13 cellular contexts compared by ENCODE assay signal in the genomic region with DNA sequence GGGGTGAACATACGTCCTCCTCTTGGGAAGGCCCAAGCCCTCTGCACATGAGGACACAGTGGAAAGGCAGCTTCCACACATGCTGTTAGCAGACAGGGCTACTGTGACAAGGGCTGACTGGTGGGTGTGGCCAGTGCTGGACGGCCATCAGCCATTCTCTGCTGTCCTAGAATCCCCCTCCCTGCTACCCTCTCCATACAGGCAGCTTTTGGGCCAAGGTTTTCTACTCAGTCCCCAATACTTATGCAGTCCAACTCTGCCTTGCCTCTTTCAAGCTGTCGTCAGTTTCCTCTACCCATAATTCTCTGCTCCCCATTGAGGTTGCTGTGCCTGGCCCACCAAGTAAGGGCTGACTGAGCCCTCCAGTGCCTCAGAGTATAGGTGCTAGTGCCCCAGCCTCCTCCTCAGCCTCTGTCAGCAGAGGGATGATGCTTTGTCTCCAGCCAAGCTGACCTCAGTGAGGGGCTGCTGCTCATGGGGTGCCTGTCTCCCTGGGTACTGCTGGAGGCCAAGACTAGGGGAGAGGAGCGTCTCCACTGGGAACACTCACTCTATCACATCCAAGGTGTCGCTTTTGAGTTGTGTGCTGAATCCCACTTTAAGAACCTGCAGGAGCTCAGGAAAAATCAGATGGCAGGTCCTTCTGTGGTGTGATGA. TPM values are rescaled to one million over a fixed set of nuclear protein-coding genes. Genes with fewer than 3 reads are reported as not detected.
A peak's percentile ranks its signal among the peaks of the same experiment; 100 is the strongest.
DNase-seq lines count a peak whose midpoint lies in the region; ATAC-seq and TF ChIP-seq lines count a peak whose summit lies in the region.
"Had no signal": no experiment of that assay in that cellular context is flagged by ENCODE, and none has a peak within 500 bp of the region (broad histone marks: within the 10 kb centered on the region; RNA-seq: fewer than 3 reads in every experiment).

No MANE protein-coding gene starts in this region.

- POLR2A ChIA-PET in A673 (lab: Charles Lee; ENCODE audit: low non-redundant PET): interaction anchor here (0.5 kb wide), 1 partner anchor 554 kb away, joined by 4 read pairs; no protein-coding TSS in a partner anchor

- H3K4me2 ChIP-seq in MM.1S (ENCODE audit: low read depth, low read length): no peak overlapping the region

- peak overlapping the region; percentile 27 for H3K4me3 Mint-ChIP-seq in activated T-helper 2 cell treated with anti-CD3 and anti-CD28 coated beads, Interferon-gamma antibody, Interleukin-2, Interleukin-4, amounts not matched to agents 10 μg/mL and 5 μg/mL and 100 μg/mL, durations not matched to agents 14 hours and 24 hours and 36 hours (ENCODE audit: low read depth)

- no peak overlapping the region for H3K27ac Mint-ChIP-seq in activated T-helper 2 cell treated with anti-CD3 and anti-CD28 coated beads, Interferon-gamma antibody, Interleukin-2, Interleukin-4, amounts not matched to agents 10 μg/mL and 5 μg/mL and 100 μg/mL, durations not matched to agents 14 hours and 24 hours and 36 hours

- no peaks in the 10 kb centered on the region for H3K9me3 Mint-ChIP-seq in activated T-helper 2 cell treated with anti-CD3 and anti-CD28 coated beads, Interferon-gamma antibody, Interleukin-2, Interleukin-4, amounts not matched to agents 10 μg/mL and 5 μg/mL and 100 μg/mL, durations not matched to agents 14 hours and 24 hours and 36 hours

- H4K20me1 ChIP-seq in MM.1S (ENCODE audit: insufficient read depth, low read length): no peaks in the 10 kb centered on the region

- no peak for TF ChIP-seq EP300 in stomach (IDR thresholded peaks at IDR 0.05)

- H3K27me3 ChIP-seq in A673 (replicated peaks; ENCODE audit: insufficient read depth, low read depth, low read length, poor library complexity) (no peaks in the 10 kb centered on the region), lower lobe of right lung (ENCODE audit: low read depth) (peaks cover 27% of the 10 kb centered on the region), stomach (peaks cover 0 to 23% (median 0%) of the 10 kb centered on the region in 3 donors), MM.1S (replicated peaks; ENCODE audit: insufficient read depth, low read length) (peaks cover 42% of the 10 kb centered on the region)

- H3K9me2 ChIP-seq in MM.1S (replicated peaks; ENCODE audit: insufficient read depth, low read length): no peaks in the 10 kb centered on the region

- H3F3A ChIP-seq in MM.1S (ENCODE audit: insufficient read depth, low read length): no peaks in the 10 kb centered on the region

- H2AFZ ChIP-seq in MM.1S (ENCODE audit: low read length): no peak overlapping the region

- H3K9me3 ChIP-seq in A673 (ENCODE audit: low read depth, low read length, poor library complexity, severe bottlenecking) (no peaks in the 10 kb centered on the region), lower lobe of right lung (no peaks in the 10 kb centered on the region), stomach (no peaks in the 10 kb centered on the region), MM.1S (replicated peaks; ENCODE audit: insufficient read depth, low read length) (no peaks in the 10 kb centered on the region)
- H3K9me3 ChIP-seq: upper lobe of left lung had no signal

- no peak overlapping the region for H3K27ac ChIP-seq in A673 (ENCODE audit: low read depth, low read length, poor library complexity, severe bottlenecking)
- H3K27ac ChIP-seq in lower lobe of right lung: no peak overlapping the region
- no peak overlapping the region for H3K27ac ChIP-seq in stomach
- H3K27ac ChIP-seq in MM.1S (ENCODE audit: low read length): no peak overlapping the region
- H3K27ac ChIP-seq: upper lobe of left lung had no signal

- peaks cover 9% of the 10 kb centered on the region for H3K27me3 Mint-ChIP-seq in activated T-helper 2 cell treated with anti-CD3 and anti-CD28 coated beads, Interferon-gamma antibody, Interleukin-2, Interleukin-4, amounts not matched to agents 10 μg/mL and 5 μg/mL and 100 μg/mL, durations not matched to agents 14 hours and 24 hours and 36 hours (ENCODE audit: low read depth)

- intact Hi-C loops in A673 (cut with micrococcal nuclease; ENCODE audit: unreplicated experiment) (no loop called here), lower lobe of right lung (cut with DNase I) (no loop called here), stomach (cut with DNase I; ENCODE audit: low total_unique reads) (no loop called here)
- intact Hi-C loops in activated T-helper 2 cell treated with anti-CD3 and anti-CD28 coated beads, Interferon-gamma antibody, Interleukin-2, Interleukin-4, amounts not matched to agents 10 μg/mL and 5 μg/mL and 100 μg/mL, durations not matched to agents 14 hours and 24 hours and 36 hours (cut with micrococcal nuclease): no loop called here

- no TSS peak for BruUV-seq in A673 (replicated peaks; lab: Mats Ljungman, UMichigan)

- no peak for TF ChIP-seq CTCF in A673 (conservative IDR thresholded peaks at IDR 0.05; ENCODE audit: low read depth, low read length)
- TF ChIP-seq CTCF in lower lobe of right lung (IDR thresholded peaks at IDR 0.05): no peak
- TF ChIP-seq CTCF in stomach (IDR thresholded peaks at IDR 0.05): no peak
- no peak for TF ChIP-seq CTCF in MM.1S (IDR thresholded peaks at IDR 0.05; ENCODE audit: low read length)

- H3K4me1 ChIP-seq in A673 (ENCODE audit: insufficient read depth, low read length, poor library complexity, severe bottlenecking): peaks cover 29% of the 10 kb centered on the region
- peaks cover 46% of the 10 kb centered on the region for H3K4me1 ChIP-seq in lower lobe of right lung
- peaks cover 37 to 76% (median 64%) of the 10 kb centered on the region in 4 donors for H3K4me1 ChIP-seq in stomach
- no peaks in the 10 kb centered on the region for H3K4me1 ChIP-seq in MM.1S (ENCODE audit: low read length)

- no peaks in the 10 kb centered on the region for H3K36me3 Mint-ChIP-seq in activated T-helper 2 cell treated with anti-CD3 and anti-CD28 coated beads, Interferon-gamma antibody, Interleukin-2, Interleukin-4, amounts not matched to agents 10 μg/mL and 5 μg/mL and 100 μg/mL, durations not matched to agents 14 hours and 24 hours and 36 hours (ENCODE audit: low read depth)

- 59 to 76% (median 71%) methylated on average over 4 to 5 of the region's 5 CpGs for WGBS in stomach, 5 donors

- no peak for TF ChIP-seq POLR2A in stomach (IDR thresholded peaks at IDR 0.05)

- DNase-seq in A673 (ENCODE audit: low spot score) (no peak), Daoy (ENCODE audit: low read depth) (peak; percentile 60), lower lobe of right lung (peak; percentile 24), stomach (no peak), NCI-H1092 treated with DMSO at 0.1 percent for 48 hours (lab: John Stamatoyannopoulos, UW) (no peak), MM.1S (no peak)
- DNase-seq in activated T-helper 2 cell treated with anti-CD3 and anti-CD28 coated beads, Interferon-gamma antibody, Interleukin-2, Interleukin-4, amounts not matched to agents 10 μg/mL and 5 μg/mL and 100 μg/mL, durations not matched to agents 14 hours and 24 hours and 36 hours (ENCODE audit: low spot score): no peak
- DNase-seq: DMS 273 treated with DMSO at 0.1 percent for 48 hours; head of caudate nucleus; stimulated activated CD4-positive, alpha-beta T cell treated with anti-CD3 and anti-CD28 coated beads, Interleukin-2, amount 100 ng/mL, for 48 hours; upper lobe of left lung had no signal

- H3K79me2 ChIP-seq in MM.1S (ENCODE audit: low read length): no peaks in the 10 kb centered on the region

- CTCF ChIA-PET in A673 (lab: Charles Lee): no interaction called here

- H3K4me1 Mint-ChIP-seq in activated T-helper 2 cell treated with anti-CD3 and anti-CD28 coated beads, Interferon-gamma antibody, Interleukin-2, Interleukin-4, amounts not matched to agents 10 μg/mL and 5 μg/mL and 100 μg/mL, durations not matched to agents 14 hours and 24 hours and 36 hours (ENCODE audit: low read depth): peaks cover 14% of the 10 kb centered on the region

- H3K4me3 ChIP-seq in A673 (ENCODE audit: low read depth, low read length, poor library complexity, severe bottlenecking) (peak overlapping the region; percentile 86), lower lobe of right lung (no peak overlapping the region), stomach (no peak overlapping the region), MM.1S (ENCODE audit: low read length) (no peak overlapping the region)

- H3K9ac ChIP-seq in MM.1S (ENCODE audit: low read length): no peak overlapping the region

- ATAC-seq in lower lobe of right lung: no peak
- no peak for ATAC-seq in HG02763 (IDR thresholded peaks at IDR 0.05; ENCODE audit: unreplicated experiment)

- peaks cover 15% of the 10 kb centered on the region for H3K36me3 ChIP-seq in A673 (ENCODE audit: insufficient read depth, low read length, poor library complexity, severe bottlenecking)
- H3K36me3 ChIP-seq in lower lobe of right lung: no peaks in the 10 kb centered on the region
- H3K36me3 ChIP-seq in stomach: no peaks in the 10 kb centered on the region
- H3K36me3 ChIP-seq in MM.1S (replicated peaks; ENCODE audit: insufficient read depth, low read length): no peaks in the 10 kb centered on the region
- H3K36me3 ChIP-seq: upper lobe of left lung had no signal

RNA-seq across cellular contexts. Expression of a gene that starts 2.8 kb away (rescaled TPM):
- total RNA-seq in A673 (2021): 117 and 128 TPM in 2 replicates
- total RNA-seq in Daoy (2014; rRNA removed; shearing (Covaris generic)): 125 and 161 TPM in 2 replicates
- 0.84 and 0.99 TPM in 2 replicates for total RNA-seq in activated T-helper 2 cell treated with anti-CD3 and anti-CD28 coated beads, Interferon-gamma antibody, Interleukin-2, Interleukin-4, amounts not matched to agents 10 μg/mL and 5 μg/mL and 100 μg/mL, durations not matched to agents 14 hours and 24 hours and 36 hours
- total RNA-seq in lower lobe of right lung: 7.6 TPM
- 10 to 100 TPM in 4 of 5 donors, 1 to 10 TPM in 1; 6.2 to 48.4 (median 36.8) TPM for total RNA-seq in stomach
- polyA plus RNA-seq in stomach: 10 to 100 TPM in 2 of 3 donors, 1 to 10 TPM in 1; 5.2 to 25.8 (median 12.5) TPM

RNA-seq across cellular contexts. Expression of a gene that starts 55.7 kb away (rescaled TPM):
- total RNA-seq in A673 (2021) (not detected in 2 replicates), lower lobe of right lung (not detected), stomach (not detected)
- total RNA-seq in Daoy (2014; rRNA removed; shearing (Covaris generic)): not detected in 2 replicates
- not detected in 2 replicates for total RNA-seq in activated T-helper 2 cell treated with anti-CD3 and anti-CD28 coated beads, Interferon-gamma antibody, Interleukin-2, Interleukin-4, amounts not matched to agents 10 μg/mL and 5 μg/mL and 100 μg/mL, durations not matched to agents 14 hours and 24 hours and 36 hours
- not detected for polyA plus RNA-seq in stomach
- total RNA-seq: HT1080, upper lobe of left lung had no signal

Comparison
In these comparisons a context has a peak if more than half of its experiments do, and no peak if none do; other contexts are left out.
1. DNase-seq: peak in Daoy (single experiment) and lower lobe of right lung (single experiment); none in A673 (single experiment), activated T-helper 2 cell treated with anti-CD3 and anti-CD28 coated beads, Interferon-gamma antibody, Interleukin-2, Interleukin-4, amounts not matched to agents 10 μg/mL and 5 μg/mL and 100 μg/mL, durations not matched to agents 14 hours and 24 hours and 36 hours (single experiment), stomach (single experiment), NCI-H1092 treated with DMSO at 0.1 percent for 48 hours (single experiment) and MM.1S (single experiment).